In genomic region chr13:75723927-75724326, GRCh38 we compare ENCODE assay signal across 1 cellular context.
TF ChIP-seq lines count a peak whose summit lies in the region.

No MANE protein-coding gene starts in this region.

TF ChIP-seq in A549, 52 proteins besides CTCF, POLR2A, EP300 and RAD21 (continued from another document):
- TF ChIP-seq ESRRA (IDR thresholded peaks at IDR 0.05; ENCODE audit: borderline replicate concordance, low read length) (no peak), MYC (IDR thresholded peaks at IDR 0.05; ENCODE audit: borderline replicate concordance, low read length) (no peak), SMC3 (IDR thresholded peaks at IDR 0.05) (no peak), HOXA7 (CRISPR knock-in tag; IDR thresholded peaks at IDR 0.05) (no peak), HOXB5 (CRISPR knock-in tag; IDR thresholded peaks at IDR 0.05) (no peak), EHF (CRISPR knock-in tag; IDR thresholded peaks at IDR 0.05) (no peak)
